17 cellular contexts compared by ENCODE assay signal in genomic region chr16:81938331-81939163, GRCh38.
DNase-seq lines count a peak whose midpoint lies in the region; ATAC-seq and TF ChIP-seq lines count a peak whose summit lies in the region.
"Had no signal": no experiment of that assay in that cellular context is flagged by ENCODE, and none has a peak within 500 bp of the region (broad histone marks: within the 10 kb centered on the region; RNA-seq: fewer than 3 reads in every experiment).

No MANE protein-coding gene starts in this region.

- H3K27me3 ChIP-seq in mucosa of stomach (ENCODE audit: control insufficient read depth, insufficient read depth, low read length): no peaks in the 10 kb centered on the region
- H3K27me3 ChIP-seq in mesenchymal stem cell (ENCODE audit: control insufficient read depth in 1 of 2, insufficient read depth in 1 of 2, low read length in 2 of 2): peaks cover 6 to 41% of the 10 kb centered on the region in 2 experiments

- H2BK120ac ChIP-seq in mesenchymal stem cell (ENCODE audit: low read depth, low read length): no peak overlapping the region

- no peak overlapping the region for H2BK5ac ChIP-seq in mesenchymal stem cell (ENCODE audit: low read depth, low read length, poor library complexity, severe bottlenecking)

- H2AFZ ChIP-seq in mesenchymal stem cell (ENCODE audit: low read depth, low read length): no peak overlapping the region

- H3K14ac ChIP-seq in mesenchymal stem cell (ENCODE audit: low read length in 2 of 2): no peak overlapping the region

- H3K27me3 Mint-ChIP-seq in activated CD8-positive, alpha-beta memory T cell treated with anti-CD3 and anti-CD28 coated beads, Interleukin-2, amount 10 ng/mL, durations not matched to agents 7 days and 5 days: no peaks in the 10 kb centered on the region

- WGBS in mesenchymal stem cell: 83% methylated on average over 17 of the region's 17 CpGs

- H3K27ac Mint-ChIP-seq in activated CD8-positive, alpha-beta memory T cell treated with anti-CD3 and anti-CD28 coated beads, Interleukin-2, amount 10 ng/mL, durations not matched to agents 7 days and 5 days: no peak overlapping the region

- no peaks in the 10 kb centered on the region for H3K36me3 ChIP-seq in mucosa of stomach (ENCODE audit: control insufficient read depth, insufficient read depth, low read length)
- no peaks in the 10 kb centered on the region for H3K36me3 ChIP-seq in mesenchymal stem cell (ENCODE audit: control insufficient read depth in 1 of 2, insufficient read depth in 2 of 2, low read depth in 1 of 2, low read length in 2 of 2)

- no peak overlapping the region for H3K23ac ChIP-seq in mesenchymal stem cell (ENCODE audit: low read length in 2 of 2)

- H4K91ac ChIP-seq in mesenchymal stem cell (ENCODE audit: low read length): no peak overlapping the region

- H2AK5ac ChIP-seq in mesenchymal stem cell (ENCODE audit: low read length, severe bottlenecking): no peak overlapping the region

- H3K4me3 ChIP-seq in epithelial cell of esophagus (ENCODE audit: low read length): no peak overlapping the region
- H3K4me3 ChIP-seq in mucosa of stomach (ENCODE audit: low read length): no peak overlapping the region
- H3K4me3 ChIP-seq in mesenchymal stem cell (ENCODE audit: insufficient read depth in 1 of 2, low read depth in 1 of 2, low read length in 2 of 2): no peak overlapping the region
- H3K4me3 ChIP-seq: A549 had no signal

- H2BK15ac ChIP-seq in mesenchymal stem cell (ENCODE audit: low read depth, poor library complexity, severe bottlenecking): no peak overlapping the region

- H3K27ac ChIP-seq in mesenchymal stem cell (ENCODE audit: low read length, poor library complexity, severe bottlenecking): no peak overlapping the region
- H3K27ac ChIP-seq: A549 had no signal

- H3K79me1 ChIP-seq in mesenchymal stem cell (replicated peaks; ENCODE audit: low read length, poor library complexity, severe bottlenecking): no peaks in the 10 kb centered on the region

- H3K4ac ChIP-seq in mesenchymal stem cell (ENCODE audit: low read depth in 1 of 2, low read length in 2 of 2): no peak overlapping the region

- CTCF ChIA-PET in activated CD8-positive, alpha-beta memory T cell treated with anti-CD3 and anti-CD28 coated beads, Interleukin-2, amount 10 ng/mL, durations not matched to agents 7 days and 5 days (lab: Charles Lee): interaction anchor here (1.1 kb wide), 1 partner anchor 291 kb away, joined by 4 read pairs; no protein-coding TSS in a partner anchor

- peaks cover 17% of the 10 kb centered on the region for H3K36me3 Mint-ChIP-seq in activated CD8-positive, alpha-beta memory T cell treated with anti-CD3 and anti-CD28 coated beads, Interleukin-2, amount 10 ng/mL, durations not matched to agents 7 days and 5 days

- DNase-seq in activated CD8-positive, alpha-beta memory T cell treated with anti-CD3 and anti-CD28 coated beads, Interleukin-2, amount 10 ng/mL, durations not matched to agents 7 days and 5 days: peak; percentile 23
- DNase-seq in activated CD8-positive, alpha-beta memory T cell treated with anti-CD3 and anti-CD28 coated beads, Interleukin-2, amount 50 U/mL, for 4 hours: no peak
- DNase-seq in epithelial cell of esophagus (ENCODE audit: low read depth): peak; percentile 67
- DNase-seq in mesenchymal stem cell: no peak
- DNase-seq in central memory CD4-positive, alpha-beta T cell: no peak
- no peak for DNase-seq in activated CD4-positive, CD25-positive, alpha-beta regulatory T cell treated with anti-CD3 and anti-CD28 coated beads, Interleukin-2, amount 50 U/mL, for 72 hours
- DNase-seq: DMS53; KBM-7; NCI-H1048; NCI-H226; NK-92 treated with Interleukin-12 subunit alpha and Interleukin-12 subunit beta, amount 100 ng/mL, for 24 hours; OCI-M1; RPMI8226 had no signal

- peaks cover 5% of the 10 kb centered on the region for H3K4me1 Mint-ChIP-seq in activated CD8-positive, alpha-beta memory T cell treated with anti-CD3 and anti-CD28 coated beads, Interleukin-2, amount 10 ng/mL, durations not matched to agents 7 days and 5 days

- no peak for TF ChIP-seq CTCF in epithelial cell of esophagus (IDR thresholded peaks at IDR 0.05; ENCODE audit: insufficient read depth, low read depth, low read length, missing control alignments)

- H3K9me3 Mint-ChIP-seq in activated CD8-positive, alpha-beta memory T cell treated with anti-CD3 and anti-CD28 coated beads, Interleukin-2, amount 10 ng/mL, durations not matched to agents 7 days and 5 days (ENCODE audit: low read depth): no peaks in the 10 kb centered on the region
- H3K9me3 Mint-ChIP-seq: CD14-positive monocyte had no signal

- no peak overlapping the region for H3K4me2 ChIP-seq in mesenchymal stem cell (ENCODE audit: low read length, poor library complexity, severe bottlenecking)
- H3K4me2 ChIP-seq: A549 had no signal

- no peaks in the 10 kb centered on the region for H3K9me3 ChIP-seq in mucosa of stomach (ENCODE audit: control insufficient read depth, low read length)
- H3K9me3 ChIP-seq in mesenchymal stem cell (ENCODE audit: control insufficient read depth, low read length): no peaks in the 10 kb centered on the region
- H3K9me3 ChIP-seq: A549 had no signal

- H3K18ac ChIP-seq in mesenchymal stem cell (ENCODE audit: low read depth in 1 of 2, low read length in 2 of 2): no peak overlapping the region

- H4K8ac ChIP-seq in mesenchymal stem cell (ENCODE audit: low read length): no peak overlapping the region

- peaks cover 25% of the 10 kb centered on the region for H3K4me1 ChIP-seq in mucosa of stomach (ENCODE audit: control insufficient read depth, insufficient read depth, low read length)
- peaks cover 2% of the 10 kb centered on the region for H3K4me1 ChIP-seq in mesenchymal stem cell (ENCODE audit: control insufficient read depth, insufficient read depth, low read depth, low read length)

- ATAC-seq in activated CD8-positive, alpha-beta memory T cell treated with anti-CD3 and anti-CD28 coated beads, Interleukin-2, amount 10 ng/mL, durations not matched to agents 7 days and 5 days: no peak
- ATAC-seq in HG03025 (IDR thresholded peaks at IDR 0.05; ENCODE audit: low FRiP score, unreplicated experiment): no peak

- no peak overlapping the region for H2BK12ac ChIP-seq in mesenchymal stem cell (ENCODE audit: low read length in 2 of 2)

- H3K9ac ChIP-seq in mucosa of stomach (ENCODE audit: low read length) (peak overlapping the region; percentile 48), mesenchymal stem cell (ENCODE audit: low read length) (no peak overlapping the region)

- no peak overlapping the region for H3K4me3 Mint-ChIP-seq in activated CD8-positive, alpha-beta memory T cell treated with anti-CD3 and anti-CD28 coated beads, Interleukin-2, amount 10 ng/mL, durations not matched to agents 7 days and 5 days
- H3K4me3 Mint-ChIP-seq: CD14-positive monocyte had no signal

Comparison
In these comparisons a context has a peak if more than half of its experiments do, and no peak if none do; other contexts are left out.
1. DNase-seq: peak in activated CD8-positive, alpha-beta memory T cell treated with anti-CD3 and anti-CD28 coated beads, Interleukin-2, amount 10 ng/mL, durations not matched to agents 7 days and 5 days (single experiment) and epithelial cell of esophagus (single experiment); none in activated CD8-positive, alpha-beta memory T cell treated with anti-CD3 and anti-CD28 coated beads, Interleukin-2, amount 50 U/mL, for 4 hours (single experiment), mesenchymal stem cell (single experiment), central memory CD4-positive, alpha-beta T cell (single experiment) and activated CD4-positive, CD25-positive, alpha-beta regulatory T cell treated with anti-CD3 and anti-CD28 coated beads, Interleukin-2, amount 50 U/mL, for 72 hours (single experiment).